32 cellular contexts compared by ENCODE assay signal in genomic region chr7:75868153-75868552, GRCh38. TPM values are rescaled to one million over a fixed set of nuclear protein-coding genes. Genes with fewer than 3 reads are reported as not detected.
"Had no signal": no experiment of that assay in that cellular context is flagged by ENCODE, and none has a peak within 500 bp of the region (broad histone marks: within the 10 kb centered on the region; RNA-seq: fewer than 3 reads in every experiment).

No MANE protein-coding gene starts in this region.

- H3K27ac ChIP-seq: hepatocyte, left ventricle myocardium inferior, pancreas, prostate gland, sigmoid colon, spleen, tibial nerve, uterus had no signal

- H3K27me3 ChIP-seq: hepatocyte, pancreas, sigmoid colon, spleen, tibial nerve, uterus had no signal

- ATAC-seq: natural killer cell; pancreas; right cardiac atrium; stimulated activated memory B cell treated with anti-CD40 and anti-IgM and Interleukin-4, amounts not matched to agents 10 μg/mL and 1 μg/mL and 100 μg/mL, for 72 hours; stimulated activated naive CD8-positive, alpha-beta T cell treated with anti-CD3 and anti-CD28 coated beads, Interleukin-15, amount 100 ng/mL, for 72 hours had no signal

- DNase-seq: islet precursor cell; left ventricle myocardium inferior; mesendoderm; naive B cell; natural killer cell; nephron progenitor cell; nucleus accumbens; pancreas; retina; right cardiac atrium; sigmoid colon; small intestine; spleen; stimulated activated CD4-positive, alpha-beta T cell treated with anti-CD3 and anti-CD28 coated beads, Interleukin-1b, Interleukin-23, amount 100 ng/mL, for 48 hours; stimulated activated CD4-positive, alpha-beta T cell treated with anti-CD3 and anti-CD28 coated beads, Interleukin-2, amount 100 ng/mL, for 48 hours; stimulated activated CD4-positive, alpha-beta T cell treated with anti-CD3 and anti-CD28 coated beads, Interleukin-4, amount 100 ng/mL, for 4 hours; stimulated activated CD8-positive, alpha-beta memory T cell treated with anti-CD3 and anti-CD28 coated beads, Interleukin-4, amount 100 ng/mL, for 48 hours; stimulated activated naive CD4-positive, alpha-beta T cell treated with Interleukin-2 at 50 U/mL for 16 hours; stimulated activated naive CD8-positive, alpha-beta T cell treated with anti-CD3 and anti-CD28 coated beads, Interleukin-15, amount 100 ng/mL, for 72 hours; substantia nigra; uterus had no signal

- H3K4me2 ChIP-seq: hepatocyte had no signal

- H3K4me3 ChIP-seq: hepatocyte, left ventricle myocardium inferior, lung, pancreas, prostate gland, sigmoid colon, spleen, tibial nerve, uterus had no signal

- H2AFZ ChIP-seq: hepatocyte had no signal

- FAIRE-seq: pancreas, small intestine had no signal

- H3K4me1 ChIP-seq: pancreas, prostate gland had no signal

- H3K9me3 ChIP-seq: left ventricle myocardium inferior, pancreas, prostate gland, sigmoid colon, spleen, tibial nerve, uterus had no signal

- H3K79me2 ChIP-seq: hepatocyte had no signal

- H3K36me3 ChIP-seq: left ventricle myocardium inferior, pancreas, prostate gland, sigmoid colon, spleen, tibial nerve, uterus had no signal

RNA-seq across cellular contexts. Expression of gene CCL24, which starts 54.5 kb away (rescaled TPM):
- total RNA-seq: hepatocyte, kidney epithelial cell, left ventricle myocardium inferior, mesothelial cell of epicardium, mononuclear cell, natural killer cell, osteoblast, prostate gland, right cardiac atrium, sigmoid colon, temporal lobe, tibial nerve, ureter, uterus had no signal
- polyA plus RNA-seq: hepatocyte, pancreas, right cardiac atrium had no signal
